ENCODE assay signal across 33 cellular contexts in genomic region chr10:91117496-91117895, GRCh38.
"Had no signal": no experiment of that assay in that cellular context is flagged by ENCODE, and none has a peak within 500 bp of the region (broad histone marks: within the 10 kb centered on the region; RNA-seq: fewer than 3 reads in every experiment).

No MANE protein-coding gene starts in this region.

- H3K9ac ChIP-seq: KMS-11 had no signal

- DNase-seq: activated B cell treated with CpG ODN at 0.5 μM for 24 hours; activated CD4-positive, alpha-beta memory T cell treated with anti-CD3 and anti-CD28 coated beads, Interleukin-2, amount 10 ng/mL, durations not matched to agents 7 days and 5 days; activated CD4-positive, alpha-beta T cell treated with anti-CD3 and anti-CD28 coated beads for 4 hours; activated CD4-positive, CD25-positive, alpha-beta regulatory T cell treated with anti-CD3 and anti-CD28 coated beads, Interleukin-2, amount 50 U/mL, for 72 hours; activated CD8-positive, alpha-beta memory T cell treated with anti-CD3 and anti-CD28 coated beads for 24 hours; activated CD8-positive, alpha-beta memory T cell treated with anti-CD3 and anti-CD28 coated beads, Interleukin-2, amount 10 ng/mL, durations not matched to agents 7 days and 5 days; activated CD8-positive, alpha-beta memory T cell treated with anti-CD3 and anti-CD28 coated beads, Interleukin-2, amount 50 U/mL, for 48 hours; activated effector memory CD4-positive, alpha-beta T cell treated with Interleukin-2 at 50 U/mL for 16 hours; activated naive CD4-positive, alpha-beta T cell treated with anti-CD3 and anti-CD28 coated beads, Interleukin-2, amount 10 ng/mL, durations not matched to agents 7 days and 5 days; activated naive CD8-positive, alpha-beta T cell treated with anti-CD3 and anti-CD28 coated beads, Interleukin-2, amount 50 U/mL, for 24 hours; activated T-cell treated with anti-CD3 and anti-CD28 coated beads, Interleukin-2, amount 50 U/mL, for 48 hours; anterior cingulate cortex; brain microvascular endothelial cell; central memory CD4-positive, alpha-beta T cell; NCI-H1092 treated with DMSO at 0.1 percent for 48 hours; NCI-H1694; NCI-H1930; NCI-H2081 treated with DMSO at 0.1 percent for 48 hours; NCI-H345; NCI-H510A; NCI-H526; NCI-H82; NK-92 treated with Interleukin-12 subunit alpha and Interleukin-12 subunit beta, amount 100 ng/mL, for 24 hours; PC-9; SIG-M5; SW 1271; T-helper 1 cell; T-helper 2 cell; T-helper 9 cell had no signal

- H3K36me3 ChIP-seq: brain microvascular endothelial cell had no signal

- H3K4me3 ChIP-seq: PC-9 had no signal

- H3K9me3 Mint-ChIP-seq: activated B cell treated with CpG ODN at 0.5 μM for 24 hours; activated CD4-positive, alpha-beta memory T cell treated with anti-CD3 and anti-CD28 coated beads, Interleukin-2, amount 10 ng/mL, durations not matched to agents 7 days and 5 days; activated naive CD4-positive, alpha-beta T cell treated with anti-CD3 and anti-CD28 coated beads, Interleukin-2, amount 10 ng/mL, durations not matched to agents 7 days and 5 days; activated naive CD8-positive, alpha-beta T cell treated with anti-CD3 and anti-CD28 coated beads, Interleukin-2, amount 50 U/mL, for 24 hours had no signal

- H3K27ac ChIP-seq: brain microvascular endothelial cell, KMS-11, PC-9, RWPE1, VCaP had no signal

- H3K4me1 Mint-ChIP-seq: activated CD4-positive, alpha-beta memory T cell treated with anti-CD3 and anti-CD28 coated beads, Interleukin-2, amount 10 ng/mL, durations not matched to agents 7 days and 5 days; activated CD8-positive, alpha-beta memory T cell treated with anti-CD3 and anti-CD28 coated beads, Interleukin-2, amount 10 ng/mL, durations not matched to agents 7 days and 5 days; activated naive CD4-positive, alpha-beta T cell treated with anti-CD3 and anti-CD28 coated beads, Interleukin-2, amount 10 ng/mL, durations not matched to agents 7 days and 5 days had no signal

- H3K27ac Mint-ChIP-seq: activated B cell treated with CpG ODN at 0.5 μM for 24 hours; activated CD4-positive, alpha-beta memory T cell treated with anti-CD3 and anti-CD28 coated beads, Interleukin-2, amount 10 ng/mL, durations not matched to agents 7 days and 5 days; activated CD8-positive, alpha-beta memory T cell treated with anti-CD3 and anti-CD28 coated beads, Interleukin-2, amount 10 ng/mL, durations not matched to agents 7 days and 5 days; activated naive CD4-positive, alpha-beta T cell treated with anti-CD3 and anti-CD28 coated beads, Interleukin-2, amount 10 ng/mL, durations not matched to agents 7 days and 5 days; activated naive CD8-positive, alpha-beta T cell; activated naive CD8-positive, alpha-beta T cell treated with anti-CD3 and anti-CD28 coated beads, Interleukin-2, amount 50 U/mL, for 24 hours had no signal

- H3K27me3 ChIP-seq: brain microvascular endothelial cell had no signal

- H3K4me3 Mint-ChIP-seq: activated B cell treated with CpG ODN at 0.5 μM for 24 hours; activated CD4-positive, alpha-beta memory T cell treated with anti-CD3 and anti-CD28 coated beads, Interleukin-2, amount 10 ng/mL, durations not matched to agents 7 days and 5 days; activated CD8-positive, alpha-beta memory T cell treated with anti-CD3 and anti-CD28 coated beads, Interleukin-2, amount 10 ng/mL, durations not matched to agents 7 days and 5 days; activated naive CD4-positive, alpha-beta T cell treated with anti-CD3 and anti-CD28 coated beads, Interleukin-2, amount 10 ng/mL, durations not matched to agents 7 days and 5 days; activated naive CD8-positive, alpha-beta T cell; activated naive CD8-positive, alpha-beta T cell treated with anti-CD3 and anti-CD28 coated beads, Interleukin-2, amount 50 U/mL, for 24 hours had no signal

- H3K36me3 Mint-ChIP-seq: activated CD8-positive, alpha-beta memory T cell treated with anti-CD3 and anti-CD28 coated beads, Interleukin-2, amount 10 ng/mL, durations not matched to agents 7 days and 5 days; activated naive CD4-positive, alpha-beta T cell treated with anti-CD3 and anti-CD28 coated beads, Interleukin-2, amount 10 ng/mL, durations not matched to agents 7 days and 5 days; activated naive CD8-positive, alpha-beta T cell had no signal

- H3K27me3 Mint-ChIP-seq: activated B cell treated with CpG ODN at 0.5 μM for 24 hours; activated naive CD4-positive, alpha-beta T cell treated with anti-CD3 and anti-CD28 coated beads, Interleukin-2, amount 10 ng/mL, durations not matched to agents 7 days and 5 days had no signal
